In genomic region chr6:6591778-6592388, GRCh38 we compare ENCODE assay signal across 9 cellular contexts. TPM values are rescaled to one million over a fixed set of nuclear protein-coding genes. Genes with fewer than 3 reads are reported as not detected.
DNase-seq lines count a peak whose midpoint lies in the region; ATAC-seq and TF ChIP-seq lines count a peak whose summit lies in the region.
"Had no signal": no experiment of that assay in that cellular context is flagged by ENCODE, and none has a peak within 500 bp of the region (broad histone marks: within the 10 kb centered on the region; RNA-seq: fewer than 3 reads in every experiment).

No MANE protein-coding gene starts in this region.

- ATAC-seq in CD4-positive, alpha-beta T cell (ENCODE audit: poor library complexity): no peak
- ATAC-seq in GM21528 (IDR thresholded peaks at IDR 0.05; ENCODE audit: low FRiP score, unreplicated experiment) (peak; percentile 34), left colon (peak; percentile 21)

- H2AK5ac ChIP-seq in mesenchymal stem cell (ENCODE audit: low read length, severe bottlenecking): no peak overlapping the region

- H3K18ac ChIP-seq in mesenchymal stem cell (ENCODE audit: low read depth in 1 of 2, low read length in 2 of 2): no peak overlapping the region

- peak overlapping the region; percentile 95 for H3K27ac Mint-ChIP-seq in CD4-positive, alpha-beta T cell

- no peak overlapping the region for H3K23ac ChIP-seq in mesenchymal stem cell (ENCODE audit: low read length in 2 of 2)

- no peaks in the 10 kb centered on the region for H3K4me1 ChIP-seq in mesenchymal stem cell (ENCODE audit: control insufficient read depth, insufficient read depth, low read depth, low read length)

- no peak overlapping the region for H2AFZ ChIP-seq in mesenchymal stem cell (ENCODE audit: low read depth, low read length)

- H4K8ac ChIP-seq in mesenchymal stem cell (ENCODE audit: low read length): no peak overlapping the region

- H2BK5ac ChIP-seq in mesenchymal stem cell (ENCODE audit: low read depth, low read length, poor library complexity, severe bottlenecking): no peak overlapping the region

- H2BK15ac ChIP-seq in mesenchymal stem cell (ENCODE audit: low read depth, poor library complexity, severe bottlenecking): no peak overlapping the region

- WGBS in mesenchymal stem cell: 76% methylated on average over 5 of the region's 7 CpGs

- H4K91ac ChIP-seq in mesenchymal stem cell (ENCODE audit: low read length): no peak overlapping the region

- no peak for DNase-seq in CD4-positive, alpha-beta T cell
- DNase-seq in RPMI8226 (peak; percentile 92), left colon (peak; percentile 19 to 40), DMS 273 (lab: John Stamatoyannopoulos, UW; ENCODE audit: unreplicated experiment) (no peak), GM20000 (ENCODE audit: low spot score) (no peak), GM19240 (ENCODE audit: insufficient read length, low spot score) (no peak), mesenchymal stem cell (no peak)

- H2BK12ac ChIP-seq in mesenchymal stem cell (ENCODE audit: low read length in 2 of 2): no peak overlapping the region

- H3K9me3 Mint-ChIP-seq in CD4-positive, alpha-beta T cell: no peaks in the 10 kb centered on the region

- H3K27ac ChIP-seq in CD4-positive, alpha-beta T cell (ENCODE audit: low read depth, low read length): no peak overlapping the region
- no peak overlapping the region for H3K27ac ChIP-seq in mesenchymal stem cell (ENCODE audit: low read length, poor library complexity, severe bottlenecking)

- peak overlapping the region; percentile 9 for H3K4me3 Mint-ChIP-seq in CD4-positive, alpha-beta T cell

- no peaks in the 10 kb centered on the region for H3K9me3 ChIP-seq in CD4-positive, alpha-beta T cell (ENCODE audit: control insufficient read depth, low read length)
- H3K9me3 ChIP-seq in mesenchymal stem cell (ENCODE audit: control insufficient read depth, low read length): no peaks in the 10 kb centered on the region

- peaks cover 97% of the 10 kb centered on the region for H3K4me1 Mint-ChIP-seq in CD4-positive, alpha-beta T cell (ENCODE audit: low read depth)

- no peak overlapping the region for H2BK120ac ChIP-seq in mesenchymal stem cell (ENCODE audit: low read depth, low read length)

- no peak overlapping the region for H3K4me2 ChIP-seq in mesenchymal stem cell (ENCODE audit: low read length, poor library complexity, severe bottlenecking)

- no peak overlapping the region for H3K9ac ChIP-seq in mesenchymal stem cell (ENCODE audit: low read length)

- no peak overlapping the region for H3K4ac ChIP-seq in mesenchymal stem cell (ENCODE audit: low read depth in 1 of 2, low read length in 2 of 2)

- intact Hi-C loops in CD4-positive, alpha-beta T cell (cut with DNase I, micrococcal nuclease): loop anchor here in 1 of 2 experiments (10.0 kb wide), 1 partner anchor 63 kb away; no protein-coding TSS in a partner anchor
- intact Hi-C loops in left colon (cut with DNase I, micrococcal nuclease): no loop called here

- no peaks in the 10 kb centered on the region for H3K36me3 ChIP-seq in mesenchymal stem cell (ENCODE audit: control insufficient read depth in 1 of 2, insufficient read depth in 2 of 2, low read depth in 1 of 2, low read length in 2 of 2)

- POLR2A ChIA-PET in CD4-positive, alpha-beta T cell (lab: Charles Lee): interaction anchor here (1.1 kb wide), 1 partner anchor 18 kb away, joined by 4 read pairs; no protein-coding TSS in a partner anchor

- H3K14ac ChIP-seq in mesenchymal stem cell (ENCODE audit: low read length in 2 of 2): no peak overlapping the region

- CTCF ChIA-PET in CD4-positive, alpha-beta T cell (lab: Charles Lee): no interaction called here

- no peaks in the 10 kb centered on the region for H3K27me3 Mint-ChIP-seq in CD4-positive, alpha-beta T cell

- H3K79me1 ChIP-seq in mesenchymal stem cell (replicated peaks; ENCODE audit: low read length, poor library complexity, severe bottlenecking): no peaks in the 10 kb centered on the region

- no peak overlapping the region for H3K4me3 ChIP-seq in mesenchymal stem cell (ENCODE audit: insufficient read depth in 1 of 2, low read depth in 1 of 2, low read length in 2 of 2)

- H3K27me3 ChIP-seq in CD4-positive, alpha-beta T cell (ENCODE audit: control insufficient read depth, insufficient read depth, low read length): no peaks in the 10 kb centered on the region
- peaks cover 0 to 24% of the 10 kb centered on the region in 2 experiments for H3K27me3 ChIP-seq in mesenchymal stem cell (ENCODE audit: control insufficient read depth in 1 of 2, insufficient read depth in 1 of 2, low read length in 2 of 2)

- no peak for TF ChIP-seq CTCF in CD4-positive, alpha-beta T cell (IDR thresholded peaks at IDR 0.05)
- TF ChIP-seq CTCF in GM20000 (IDR thresholded peaks at IDR 0.05; ENCODE audit: extremely low read depth, missing control alignments): no peak

- H3K36me3 Mint-ChIP-seq in CD4-positive, alpha-beta T cell (ENCODE audit: low read depth): no peaks in the 10 kb centered on the region

RNA-seq across cellular contexts. Expression of gene LY86, which starts 3.4 kb away (rescaled TPM):
- total RNA-seq in CD4-positive, alpha-beta T cell: 1 to 10 TPM; 1.3 to 2.1 TPM
- 1 to 10 TPM in 1 of 2 donors, under 1 TPM in 1; 0.49 to 2.3 TPM for total RNA-seq in left colon
- not detected for polyA plus RNA-seq in mesenchymal stem cell (2013, experiment 1 of 2)
- polyA plus RNA-seq in mesenchymal stem cell (2013, experiment 2 of 2): not detected
- total RNA-seq: LHCN-M2 had no signal

Comparison
In these comparisons a context has a peak if more than half of its experiments do, and no peak if none do; other contexts are left out.
1. DNase-seq: peak in RPMI8226 (single experiment) and left colon (2 of 2); none in CD4-positive, alpha-beta T cell (0 of 10), DMS 273 (single experiment), GM20000 (single experiment), GM19240 (single experiment) and mesenchymal stem cell (single experiment).